3 cellular contexts compared by ENCODE assay signal in genomic region chr11:61996933-61997332, GRCh38.
TF ChIP-seq lines count a peak whose summit lies in the region.

No MANE protein-coding gene starts in this region.

TF ChIP-seq in GM23338, 12 proteins besides CTCF, POLR2A, EP300 and RAD21 (continues in another document):
- TF ChIP-seq ZNF114 (CRISPR knock-in tag; IDR thresholded peaks at IDR 0.05): no peak
- no peak for TF ChIP-seq NANOG (IDR thresholded peaks at IDR 0.05; ENCODE audit: borderline replicate concordance)
- no peak for TF ChIP-seq POLR2AphosphoS5 (IDR thresholded peaks at IDR 0.05; ENCODE audit: low read depth)
- TF ChIP-seq ETS1 (IDR thresholded peaks at IDR 0.05): no peak
- TF ChIP-seq CREB1 (CRISPR knock-in tag; IDR thresholded peaks at IDR 0.05; ENCODE audit: low read depth): no peak

TF ChIP-seq in H1, 55 proteins besides CTCF, POLR2A, EP300 and RAD21:
- TF ChIP-seq E2F6 (IDR thresholded peaks at IDR 0.05): no peak
- no peak for TF ChIP-seq CREB1 (IDR thresholded peaks at IDR 0.05)

TF ChIP-seq in HepG2, 621 proteins besides CTCF, POLR2A, EP300 and RAD21 (continues in another document):
- no peak for TF ChIP-seq SOX6 (IDR thresholded peaks at IDR 0.05)
- TF ChIP-seq SOX6 (CRISPR knock-in tag; IDR thresholded peaks at IDR 0.05): peak; percentile 94
- no peak for TF ChIP-seq ZNF609 (CRISPR knock-in tag; IDR thresholded peaks at IDR 0.05; ENCODE audit: borderline replicate concordance)
- no peak for TF ChIP-seq ZNF772 (CRISPR knock-in tag; IDR thresholded peaks at IDR 0.05)
- no peak for TF ChIP-seq SMARCC2 (IDR thresholded peaks at IDR 0.05)
- no peak for TF ChIP-seq KLF9 (CRISPR knock-in tag; IDR thresholded peaks at IDR 0.05; ENCODE audit: low read depth)
- no peak for TF ChIP-seq DR1 (CRISPR knock-in tag; IDR thresholded peaks at IDR 0.05)
- TF ChIP-seq ZMAT3 (CRISPR knock-in tag; conservative IDR thresholded peaks at IDR 0.05): no peak
- peak; percentile 97 for TF ChIP-seq SOX5 (CRISPR knock-in tag; IDR thresholded peaks at IDR 0.05; ENCODE audit: borderline replicate concordance)
- TF ChIP-seq THAP8 (CRISPR knock-in tag; IDR thresholded peaks at IDR 0.05; ENCODE audit: borderline replicate concordance): no peak
- TF ChIP-seq ZFP82 (CRISPR knock-in tag; IDR thresholded peaks at IDR 0.05; ENCODE audit: borderline replicate concordance): no peak
- no peak for TF ChIP-seq KLF12 (CRISPR knock-in tag; IDR thresholded peaks at IDR 0.05; ENCODE audit: borderline replicate concordance)
- TF ChIP-seq DNMT3B (CRISPR knock-in tag; conservative IDR thresholded peaks at IDR 0.05): no peak
- TF ChIP-seq YY1 (IDR thresholded peaks at IDR 0.05; ENCODE audit: insufficient read depth, insufficient replicate concordance, low read depth, low read length): no peak
- TF ChIP-seq ZBTB26 (CRISPR knock-in tag; IDR thresholded peaks at IDR 0.05; ENCODE audit: borderline replicate concordance): peak; percentile 44; the same call in 1 of the 2 replicates
- 0 out of 2 replicates have a peak, but pooled peaks have one; percentile 15 for TF ChIP-seq HOMEZ (CRISPR knock-in tag; IDR thresholded peaks at IDR 0.05; ENCODE audit: low read depth)
- no peak for TF ChIP-seq ZNF557 (CRISPR knock-in tag; IDR thresholded peaks at IDR 0.05)
- TF ChIP-seq FOSL1 (CRISPR knock-in tag; IDR thresholded peaks at IDR 0.05; ENCODE audit: borderline replicate concordance): no peak
- TF ChIP-seq SMARCE1 (IDR thresholded peaks at IDR 0.05; ENCODE audit: borderline replicate concordance): no peak
- no peak for TF ChIP-seq DMTF1 (CRISPR knock-in tag; IDR thresholded peaks at IDR 0.05)
- TF ChIP-seq RFXANK (CRISPR knock-in tag; IDR thresholded peaks at IDR 0.05): no peak
- TF ChIP-seq CCDC6 (CRISPR knock-in tag; IDR thresholded peaks at IDR 0.05): no peak
- TF ChIP-seq FOXJ3 (CRISPR knock-in tag; IDR thresholded peaks at IDR 0.05; ENCODE audit: borderline replicate concordance): no peak
- TF ChIP-seq PBX2 (CRISPR knock-in tag; IDR thresholded peaks at IDR 0.05): no peak
- 0 out of 2 replicates have a peak, but pooled peaks have one; percentile 38 for TF ChIP-seq PATZ1 (CRISPR knock-in tag; IDR thresholded peaks at IDR 0.05)
- TF ChIP-seq IKZF4 (CRISPR knock-in tag; IDR thresholded peaks at IDR 0.05; ENCODE audit: borderline replicate concordance, low read depth, not compliant biosample characterization): no peak
- no peak for TF ChIP-seq NR2F2 (IDR thresholded peaks at IDR 0.05; ENCODE audit: borderline replicate concordance, low read depth)
- no peak for TF ChIP-seq ZNF335 (CRISPR knock-in tag; IDR thresholded peaks at IDR 0.05)
- no peak for TF ChIP-seq HNRNPUL1 (IDR thresholded peaks at IDR 0.05; ENCODE audit: low read depth, low read length)
- TF ChIP-seq SAP130 (CRISPR knock-in tag; IDR thresholded peaks at IDR 0.05; ENCODE audit: low read depth): peak; percentile 26; the same call in 1 of the 2 replicates
- TF ChIP-seq ZBTB20 (CRISPR knock-in tag; IDR thresholded peaks at IDR 0.05; ENCODE audit: borderline replicate concordance, low read depth): no peak
- TF ChIP-seq SMAD3 (CRISPR knock-in tag; IDR thresholded peaks at IDR 0.05): no peak
- no peak for TF ChIP-seq SKIL (CRISPR knock-in tag; IDR thresholded peaks at IDR 0.05; ENCODE audit: borderline replicate concordance)
- peak; percentile 54; the same call in 1 of the 2 replicates for TF ChIP-seq TFE3 (CRISPR knock-in tag; IDR thresholded peaks at IDR 0.05)
- no peak for TF ChIP-seq ZFP41 (CRISPR knock-in tag; IDR thresholded peaks at IDR 0.05; ENCODE audit: borderline replicate concordance)
- TF ChIP-seq IRF2 (CRISPR knock-in tag; IDR thresholded peaks at IDR 0.05): 0 out of 2 replicates have a peak, but pooled peaks have one; percentile 23
- TF ChIP-seq ARHGAP35 (CRISPR knock-in tag; IDR thresholded peaks at IDR 0.05; ENCODE audit: borderline replicate concordance): no peak
- peak; percentile 30; the same call in 1 of the 2 replicates for TF ChIP-seq DRAP1 (CRISPR knock-in tag; IDR thresholded peaks at IDR 0.05)
- no peak for TF ChIP-seq E2F5 (CRISPR knock-in tag; conservative IDR thresholded peaks at IDR 0.05)
